In genomic region chr10:4242561-4243035, GRCh38 we compare ENCODE assay signal across 9 cellular contexts.
DNase-seq lines count a peak whose midpoint lies in the region; ATAC-seq and TF ChIP-seq lines count a peak whose summit lies in the region.
"Had no signal": no experiment of that assay in that cellular context is flagged by ENCODE, and none has a peak within 500 bp of the region (broad histone marks: within the 10 kb centered on the region; RNA-seq: fewer than 3 reads in every experiment).

No MANE protein-coding gene starts in this region.

- H3K4ac ChIP-seq in trophoblast cell (ENCODE audit: low read depth, low read length): peak overlapping the region; percentile 26

- peak overlapping the region; percentile 99 for H2BK120ac ChIP-seq in trophoblast cell (ENCODE audit: insufficient read depth, low read length, poor library complexity)

- no peak overlapping the region for H4K8ac ChIP-seq in trophoblast cell (ENCODE audit: low read depth, low read length)

- H3K27ac ChIP-seq in SK-N-MC (peak overlapping the region; percentile 94), trophoblast cell (ENCODE audit: low read depth, low read length) (peak overlapping the region; percentile 100)

- H3K36me3 ChIP-seq in SK-N-MC (ENCODE audit: insufficient read depth, low read length) (no peaks in the 10 kb centered on the region), trophoblast cell (ENCODE audit: control insufficient read depth in 1 of 2, insufficient read depth in 2 of 2, low read length in 2 of 2) (peaks cover 0 to 2% of the 10 kb centered on the region in 2 experiments)

- H3K4me2 ChIP-seq in trophoblast cell (ENCODE audit: low read length): no peak overlapping the region

- no CpG with 5 or more reads among the region's 2 CpGs for WGBS in trophoblast cell (ENCODE audit: extremely low coverage, insufficient coverage, insufficient read length)

- H3K4me1 ChIP-seq in trophoblast cell (ENCODE audit: control insufficient read depth in 1 of 2, insufficient read depth in 2 of 2, low read length in 2 of 2): peaks cover 0 to 6% of the 10 kb centered on the region in 2 experiments

- peak overlapping the region; percentile 40 for H3K14ac ChIP-seq in trophoblast cell (ENCODE audit: low read length)

- H3K4me3 ChIP-seq in SK-N-MC: no peak overlapping the region
- H3K4me3 ChIP-seq in fibroblast of the aortic adventitia (ENCODE audit: low read depth, low read length): peak overlapping the region; percentile 50
- no peak overlapping the region for H3K4me3 ChIP-seq in trophoblast cell (ENCODE audit: low read depth, low read length)

- H3K79me2 ChIP-seq in trophoblast cell (ENCODE audit: control insufficient read depth, insufficient read depth, low read length, poor library complexity): peaks cover 4% of the 10 kb centered on the region

- H2BK5ac ChIP-seq in trophoblast cell (ENCODE audit: low read depth, low read length, poor library complexity): peak overlapping the region; percentile 99

- H4K91ac ChIP-seq in trophoblast cell (ENCODE audit: low read depth, low read length): peak overlapping the region; percentile 13

- H3K9ac ChIP-seq in SK-N-MC (ENCODE audit: insufficient read length) (no peak overlapping the region), trophoblast cell (ENCODE audit: low read length) (no peak overlapping the region)

- H3K9me3 ChIP-seq in SK-N-MC (ENCODE audit: low read depth, low read length): no peaks in the 10 kb centered on the region
- no peaks in the 10 kb centered on the region for H3K9me3 ChIP-seq in trophoblast cell (ENCODE audit: insufficient read depth, low read depth, low read length)

- H4K12ac ChIP-seq in trophoblast cell (ENCODE audit: low read depth, low read length): peak overlapping the region; percentile 55

- H2BK12ac ChIP-seq in trophoblast cell (ENCODE audit: low read length): no peak overlapping the region

- peaks cover 24% of the 10 kb centered on the region for H3K79me1 ChIP-seq in trophoblast cell (ENCODE audit: low read length)

- no peak overlapping the region for H2AK5ac ChIP-seq in trophoblast cell (ENCODE audit: low read length)

- H3K23ac ChIP-seq in trophoblast cell (ENCODE audit: low read length): no peak overlapping the region

- DNase-seq in EH (ENCODE audit: low read depth) (peak; percentile 94), SK-N-MC (ENCODE audit: low read depth, low spot score) (no peak), fibroblast of the aortic adventitia (ENCODE audit: low read depth) (peak; percentile 91), trophoblast cell (peak; percentile 72 to 94)
- DNase-seq in stimulated activated naive CD4-positive, alpha-beta T cell treated with Interleukin-2 at 50 U/mL for 16 hours (lab: John Stamatoyannopoulos, UW): no peak
- no peak for DNase-seq in activated CD4-positive, alpha-beta T cell treated with anti-CD3 and anti-CD28 coated beads for 1 hour
- DNase-seq: stimulated activated CD4-positive, alpha-beta T cell treated with anti-CD3 and anti-CD28 coated beads, Interleukin-4, amount 100 ng/mL, for 24 hours had no signal

- no peak overlapping the region for H2AFZ ChIP-seq in trophoblast cell (ENCODE audit: insufficient read depth, low read length, poor library complexity)

- ATAC-seq in HG03159 (IDR thresholded peaks at IDR 0.05; ENCODE audit: unreplicated experiment) (no peak), HG03280 (IDR thresholded peaks at IDR 0.05; ENCODE audit: unreplicated experiment) (no peak)

- no peak for TF ChIP-seq CTCF in fibroblast of the aortic adventitia (IDR thresholded peaks at IDR 0.05; ENCODE audit: insufficient read depth, low read length)

- no peaks in the 10 kb centered on the region for H3K27me3 ChIP-seq in trophoblast cell (ENCODE audit: insufficient read depth, low read length)

- no peak overlapping the region for H3K18ac ChIP-seq in trophoblast cell (ENCODE audit: low read length)

Comparison
In these comparisons a context has a peak if more than half of its experiments do, and no peak if none do; other contexts are left out.
1. DNase-seq: peak in EH (single experiment), fibroblast of the aortic adventitia (single experiment) and trophoblast cell (2 of 2); none in SK-N-MC (single experiment), stimulated activated naive CD4-positive, alpha-beta T cell treated with Interleukin-2 at 50 U/mL for 16 hours (single experiment) and activated CD4-positive, alpha-beta T cell treated with anti-CD3 and anti-CD28 coated beads for 1 hour (single experiment).